8 cellular contexts compared by ENCODE assay signal in the genomic region with DNA sequence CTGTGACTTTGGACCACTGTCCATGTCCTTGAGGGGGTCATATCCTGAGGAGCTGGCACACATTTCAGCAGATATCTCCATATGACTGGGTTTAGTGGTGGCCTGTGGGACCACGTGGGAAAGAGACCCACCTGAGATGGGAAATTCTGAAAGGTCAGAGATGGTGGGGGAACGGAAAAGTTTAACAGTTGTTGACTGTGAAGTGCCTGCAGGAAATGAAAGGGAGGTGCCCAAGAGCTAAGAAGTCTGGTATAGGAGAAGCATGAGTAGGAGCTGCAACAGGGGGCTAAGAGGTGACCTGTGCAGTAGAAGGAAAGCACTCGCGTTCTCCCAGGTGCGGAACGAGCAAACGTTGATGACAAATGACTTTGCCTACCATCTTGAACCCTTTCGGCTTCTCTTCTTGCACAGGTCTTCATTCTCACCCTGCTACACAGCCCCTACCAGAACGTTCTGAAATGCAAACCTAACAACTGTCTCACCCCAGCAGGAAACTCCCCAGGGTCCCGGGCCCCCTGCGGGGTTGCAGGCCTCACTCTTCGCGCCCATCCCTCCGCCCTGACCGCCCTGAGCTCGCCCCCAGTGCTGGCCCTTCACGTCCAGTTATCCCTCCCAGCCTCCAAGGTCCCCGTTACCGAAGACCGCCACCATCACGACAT. TPM values are rescaled to one million over a fixed set of nuclear protein-coding genes. Genes with fewer than 3 reads are reported as not detected.
DNase-seq lines count a peak whose midpoint lies in the region; ATAC-seq and TF ChIP-seq lines count a peak whose summit lies in the region.

No MANE protein-coding gene starts in this region.

- peak; percentile 67 for DNase-seq in activated CD8-positive, alpha-beta T cell treated with anti-CD3 and anti-CD28 coated beads for 36 hours
- DNase-seq in left ventricle myocardium superior (peak; percentile 0), GM19240 (ENCODE audit: insufficient read length, low spot score) (no peak), GM13976 (ENCODE audit: low spot score) (no peak)
- peak; percentile 26 for DNase-seq in stimulated activated CD4-positive, alpha-beta T cell treated with anti-CD3 and anti-CD28 coated beads, Interleukin-2, amount 100 ng/mL, for 4 hours (ENCODE audit: low read depth)

- ATAC-seq in GM21619 (IDR thresholded peaks at IDR 0.05; ENCODE audit: unreplicated experiment) (peak; percentile 2), left ventricle myocardium superior (no peak), HG03354 (IDR thresholded peaks at IDR 0.05; ENCODE audit: poor library complexity, severe bottlenecking, unreplicated experiment) (no peak), GM18505 (IDR thresholded peaks at IDR 0.05; ENCODE audit: unreplicated experiment) (no peak)
- peak; percentile 47 for ATAC-seq in activated CD8-positive, alpha-beta T cell treated with anti-CD3 and anti-CD28 coated beads for 36 hours

- peak overlapping the region; percentile 90 for H3K4me3 Mint-ChIP-seq in activated CD8-positive, alpha-beta T cell treated with anti-CD3 and anti-CD28 coated beads for 36 hours

- CTCF ChIA-PET in activated CD8-positive, alpha-beta T cell treated with anti-CD3 and anti-CD28 coated beads for 36 hours (lab: Charles Lee): interaction anchor here (1.0 to 1.6 kb wide), 3 partner anchors 11 to 157 kb away, joined by 3 to 4 read pairs (median 3); no protein-coding TSS in a partner anchor

- TF ChIP-seq CTCF in activated CD8-positive, alpha-beta T cell treated with anti-CD3 and anti-CD28 coated beads for 36 hours (IDR thresholded peaks at IDR 0.05): no peak
- no peak for TF ChIP-seq CTCF in GM13976 (IDR thresholded peaks at IDR 0.05; ENCODE audit: borderline replicate concordance, control extremely low read depth, extremely low read depth, insufficient read depth, missing control alignments)

- peaks cover 12% of the 10 kb centered on the region for H3K36me3 Mint-ChIP-seq in activated CD8-positive, alpha-beta T cell treated with anti-CD3 and anti-CD28 coated beads for 36 hours (ENCODE audit: low read depth)

- POLR2A ChIA-PET in activated CD8-positive, alpha-beta T cell treated with anti-CD3 and anti-CD28 coated beads for 36 hours (lab: Charles Lee): interaction anchor here (0.7 to 1.9 kb wide), 10 partner anchors 13 to 223 kb away, joined by 3 to 6 read pairs (median 3); no protein-coding TSS in a partner anchor

- H3K27me3 Mint-ChIP-seq in activated CD8-positive, alpha-beta T cell treated with anti-CD3 and anti-CD28 coated beads for 36 hours: no peaks in the 10 kb centered on the region

- no peak for TF ChIP-seq POLR2A in GM18505 (IDR thresholded peaks at IDR 0.05; ENCODE audit: borderline replicate concordance, extremely low read depth, insufficient read depth, insufficient read length)

- H3K9me3 Mint-ChIP-seq in activated CD8-positive, alpha-beta T cell treated with anti-CD3 and anti-CD28 coated beads for 36 hours: no peaks in the 10 kb centered on the region

- intact Hi-C loops in activated CD8-positive, alpha-beta T cell treated with anti-CD3 and anti-CD28 coated beads for 36 hours (cut with micrococcal nuclease): loop anchor here (5.0 kb wide), 1 partner anchor 36 kb away; no protein-coding TSS in a partner anchor
- intact Hi-C loops in left ventricle myocardium superior (cut with micrococcal nuclease): no loop called here

- H3K4me1 Mint-ChIP-seq in activated CD8-positive, alpha-beta T cell treated with anti-CD3 and anti-CD28 coated beads for 36 hours (ENCODE audit: low read depth): peaks cover 22% of the 10 kb centered on the region

- peak overlapping the region; percentile 98 for H3K27ac Mint-ChIP-seq in activated CD8-positive, alpha-beta T cell treated with anti-CD3 and anti-CD28 coated beads for 36 hours

- in situ Hi-C loops in GM13976 (cut with MboI; ENCODE audit: low sequenced_read_pairs, unreplicated experiment): no loop called here

RNA-seq across cellular contexts. Expression of gene FXYD4, which starts 9.8 kb away (rescaled TPM):
- not detected for total RNA-seq in activated CD8-positive, alpha-beta T cell treated with anti-CD3 and anti-CD28 coated beads for 36 hours
- not detected for total RNA-seq in left ventricle myocardium superior

RNA-seq across cellular contexts. Expression of gene HNRNPF, which starts 47.3 kb away (rescaled TPM):
- total RNA-seq in activated CD8-positive, alpha-beta T cell treated with anti-CD3 and anti-CD28 coated beads for 36 hours: 100 to 1,000 TPM; 442 to 445 TPM
- total RNA-seq in left ventricle myocardium superior: 77.3 TPM

Comparison
In these comparisons a context has a peak if more than half of its experiments do, and no peak if none do; other contexts are left out.
1. ATAC-seq: peak in GM21619 (single experiment) and activated CD8-positive, alpha-beta T cell treated with anti-CD3 and anti-CD28 coated beads for 36 hours (single experiment); none in left ventricle myocardium superior (single experiment), HG03354 (single experiment) and GM18505 (single experiment).
2. DNase-seq: peak in activated CD8-positive, alpha-beta T cell treated with anti-CD3 and anti-CD28 coated beads for 36 hours (single experiment), left ventricle myocardium superior (single experiment) and stimulated activated CD4-positive, alpha-beta T cell treated with anti-CD3 and anti-CD28 coated beads, Interleukin-2, amount 100 ng/mL, for 4 hours (single experiment); none in GM19240 (single experiment) and GM13976 (single experiment).